In the genomic region with DNA sequence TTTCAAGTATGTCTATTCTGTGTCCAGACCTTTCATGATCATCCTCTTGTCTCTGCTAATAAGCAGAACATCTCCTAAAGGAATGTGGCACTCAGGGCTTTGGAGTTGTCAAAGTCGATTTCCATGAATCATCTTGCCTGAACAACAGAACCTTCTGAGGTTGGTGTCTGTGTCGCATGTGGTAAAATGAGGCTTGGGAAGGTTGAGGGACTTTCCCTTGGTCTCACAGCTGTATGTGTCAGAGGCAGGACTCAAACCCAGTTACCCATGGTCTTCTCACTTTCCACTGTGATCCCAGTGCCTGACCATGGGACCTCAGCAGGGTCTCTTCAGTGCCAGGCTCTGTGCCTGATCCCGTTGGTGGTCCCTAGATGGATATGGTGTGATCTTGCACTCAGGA, we compare ENCODE assay signal across 20 cellular contexts. TPM values are rescaled to one million over a fixed set of nuclear protein-coding genes. Genes with fewer than 3 reads are reported as not detected.
"Had no signal": no experiment of that assay in that cellular context is flagged by ENCODE, and none has a peak within 500 bp of the region (broad histone marks: within the 10 kb centered on the region; RNA-seq: fewer than 3 reads in every experiment).

No MANE protein-coding gene starts in this region.

- FAIRE-seq: colon, kidney had no signal

- H3K36me3 ChIP-seq: esophagus squamous epithelium, gastroesophageal sphincter, sigmoid colon, tibial nerve, upper lobe of right lung, vagina had no signal

- H3K27ac Mint-ChIP-seq: dendritic cell treated with granulocyte-macrophage colony-stimulating factor and Interleukin-4, amounts not matched to agents 40 ng/mL and 50 ng/mL, for 4 days; effector memory CD8-positive, alpha-beta T cell; immature natural killer cell; naive thymus-derived CD4-positive, alpha-beta T cell; stimulated activated naive CD8-positive, alpha-beta T cell treated with anti-CD3 and anti-CD28 coated beads, Interleukin-15, Interleukin-2, amounts not matched to agents 100 ng/mL and 50 ng/mL, for 24 hours had no signal

- H3K36me3 Mint-ChIP-seq: immature natural killer cell; naive thymus-derived CD4-positive, alpha-beta T cell had no signal

- DNase-seq: effector memory CD8-positive, alpha-beta T cell; esophagus squamous epithelium; foreskin fibroblast; immature natural killer cell; kidney; left colon; mesendoderm; naive thymus-derived CD4-positive, alpha-beta T cell; posterior cingulate gyrus; sigmoid colon; testis; upper lobe of right lung had no signal

- H3K9me3 Mint-ChIP-seq: dendritic cell treated with granulocyte-macrophage colony-stimulating factor and Interleukin-4, amounts not matched to agents 40 ng/mL and 50 ng/mL, for 4 days; effector memory CD8-positive, alpha-beta T cell; naive thymus-derived CD4-positive, alpha-beta T cell; neural crest cell; stimulated activated naive CD8-positive, alpha-beta T cell treated with anti-CD3 and anti-CD28 coated beads, Interleukin-15, Interleukin-2, amounts not matched to agents 100 ng/mL and 50 ng/mL, for 24 hours had no signal

- H3K27ac ChIP-seq: esophagus squamous epithelium, gastroesophageal sphincter, sigmoid colon, skin epidermis, testis, tibial nerve, upper lobe of right lung, vagina had no signal

- ATAC-seq: effector memory CD8-positive, alpha-beta T cell; gastroesophageal sphincter; left colon; naive thymus-derived CD4-positive, alpha-beta T cell; upper lobe of right lung had no signal

- H3K4me3 ChIP-seq: esophagus squamous epithelium, gastroesophageal sphincter, sigmoid colon, skin epidermis, testis, tibial nerve, upper lobe of right lung, vagina had no signal

- H3K9me3 ChIP-seq: esophagus squamous epithelium, sigmoid colon, testis, tibial nerve, upper lobe of right lung, vagina had no signal

- H3K27me3 ChIP-seq: testis, vagina had no signal

- H3K4me3 Mint-ChIP-seq: dendritic cell treated with granulocyte-macrophage colony-stimulating factor and Interleukin-4, amounts not matched to agents 40 ng/mL and 50 ng/mL, for 4 days; effector memory CD8-positive, alpha-beta T cell; immature natural killer cell; naive thymus-derived CD4-positive, alpha-beta T cell; neural crest cell; stimulated activated naive CD8-positive, alpha-beta T cell treated with anti-CD3 and anti-CD28 coated beads, Interleukin-15, Interleukin-2, amounts not matched to agents 100 ng/mL and 50 ng/mL, for 24 hours had no signal

RNA-seq across cellular contexts. Expression of gene GPRC5B, which starts 4.2 kb away (rescaled TPM):
- polyA plus RNA-seq: immature natural killer cell had no signal
